In the genomic region with DNA sequence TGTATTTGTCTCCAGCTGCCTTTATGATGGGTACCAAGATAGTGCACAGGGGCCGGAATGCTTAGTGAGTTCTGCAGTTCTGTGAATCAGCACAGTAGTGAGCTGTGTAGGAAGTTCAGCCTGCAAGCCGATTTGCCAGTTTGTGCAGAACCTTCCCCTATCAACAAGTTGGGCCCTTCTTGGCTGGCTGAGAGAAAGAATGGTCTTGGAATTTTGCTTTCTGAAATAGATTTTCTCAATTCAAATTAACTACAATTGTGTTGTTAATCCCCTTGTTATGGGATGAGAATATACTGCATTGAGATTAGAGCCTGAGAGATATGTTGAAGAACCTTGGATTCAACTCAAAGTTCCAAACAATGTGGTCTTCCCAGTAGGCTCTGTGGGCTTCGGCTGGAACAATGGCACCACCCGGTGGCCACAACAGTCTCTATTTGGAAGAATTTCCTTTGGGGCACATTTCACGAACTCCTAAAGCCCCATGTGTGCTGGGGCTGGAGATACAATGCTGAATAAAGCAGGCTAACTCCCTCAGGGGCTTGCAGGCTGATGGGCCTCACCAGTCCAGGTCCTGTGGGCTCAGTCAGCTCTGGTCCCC, we compare ENCODE assay signal across 8 cellular contexts. TPM values are rescaled to one million over a fixed set of nuclear protein-coding genes. Genes with fewer than 3 reads are reported as not detected.
DNase-seq lines count a peak whose midpoint lies in the region; ATAC-seq and TF ChIP-seq lines count a peak whose summit lies in the region.

No MANE protein-coding gene starts in this region.

- TF ChIP-seq CTCF in CD14-positive monocyte (IDR thresholded peaks at IDR 0.05): peak; percentile 58
- TF ChIP-seq CTCF in kidney epithelial cell (IDR thresholded peaks at IDR 0.05; ENCODE audit: insufficient read depth, low read length, poor library complexity, severe bottlenecking): peak; percentile 65
- peak; percentile 31 to 45 (median 38) for TF ChIP-seq CTCF in uterus (IDR thresholded peaks at IDR 0.05)

- in situ Hi-C loops in T47D (cut with HindIII; ENCODE audit: low pct_unique_long_range_greater_than_20kb, low sequenced_read_pairs): no loop called here

- no peak for DNase-seq in CD14-positive monocyte (ENCODE audit: low spot score)
- peak; percentile 71 for DNase-seq in NCI-H2171 treated with DMSO at 0.1 percent for 48 hours (lab: John Stamatoyannopoulos, UW)
- DNase-seq in T47D (ENCODE audit: low read depth in 1 of 2, low spot score in 1 of 2): peak; percentile 68 to 76
- DNase-seq in kidney epithelial cell (ENCODE audit: low read depth): no peak
- DNase-seq in uterus: peak; percentile 31 to 39
- no peak for DNase-seq in cortex of kidney (lab: John Stamatoyannopoulos, UW)
- DNase-seq in activated T-cell treated with anti-CD3 and anti-CD28 coated beads for 4 hours: no peak

- no peaks in the 10 kb centered on the region for H3K36me3 Mint-ChIP-seq in CD14-positive monocyte

- H3K4me3 ChIP-seq in kidney epithelial cell (ENCODE audit: low read depth, low read length) (no peak overlapping the region), uterus (no peak overlapping the region)

- intact Hi-C loops in CD14-positive monocyte (cut with micrococcal nuclease) (loop anchor here in 1 of 2 donors (10.0 kb wide), 1 partner anchor 1312 kb away; no protein-coding TSS in a partner anchor), uterus (cut with DNase I; ENCODE audit: low total_unique reads) (no loop called here)

- no peak overlapping the region for H3K4me3 Mint-ChIP-seq in CD14-positive monocyte

- H3K27me3 ChIP-seq in kidney epithelial cell (ENCODE audit: control insufficient read depth, insufficient read depth, low read length) (no peaks in the 10 kb centered on the region), uterus (no peaks in the 10 kb centered on the region)

- peak; percentile 59 for ATAC-seq in GM21515 (IDR thresholded peaks at IDR 0.05; ENCODE audit: unreplicated experiment)

- no peak overlapping the region for H3K27ac ChIP-seq in uterus

- H3K27ac Mint-ChIP-seq in CD14-positive monocyte: no peak overlapping the region

- H3K9me3 Mint-ChIP-seq in CD14-positive monocyte: no peaks in the 10 kb centered on the region

- peaks cover 2 to 11% (median 11%) of the 10 kb centered on the region in 3 donors for H3K27me3 Mint-ChIP-seq in CD14-positive monocyte (ENCODE audit: low read depth in 3 of 3)

- H3K9me3 ChIP-seq in uterus: no peaks in the 10 kb centered on the region

- TF ChIP-seq POLR2A in uterus (IDR thresholded peaks at IDR 0.05): no peak

- H3K36me3 ChIP-seq in kidney epithelial cell (ENCODE audit: control insufficient read depth, insufficient read depth, low read length): no peaks in the 10 kb centered on the region
- no peaks in the 10 kb centered on the region for H3K36me3 ChIP-seq in uterus

- no peaks in the 10 kb centered on the region for H3K4me1 ChIP-seq in uterus

- H3K4me1 Mint-ChIP-seq in CD14-positive monocyte: no peaks in the 10 kb centered on the region

RNA-seq across cellular contexts. Expression of a gene that starts 59.1 kb away (rescaled TPM):
- not detected for polyA plus RNA-seq in CD14-positive monocyte
- not detected in 2 replicates for total RNA-seq in kidney epithelial cell
- not detected for total RNA-seq in uterus

Comparison
In these comparisons a context has a peak if more than half of its experiments do, and no peak if none do; other contexts are left out.
1. DNase-seq: peak in NCI-H2171 treated with DMSO at 0.1 percent for 48 hours (single experiment), T47D (2 of 2) and uterus (2 of 2); none in CD14-positive monocyte (single experiment), kidney epithelial cell (single experiment), cortex of kidney (single experiment) and activated T-cell treated with anti-CD3 and anti-CD28 coated beads for 4 hours (single experiment).
2. Peak in every context shown above with its lines, with median percentiles within 50 percentile points of each other: CTCF ChIP-seq.